In genomic region chr3:149224736-149225594, GRCh38 we compare ENCODE assay signal across 8 cellular contexts. TPM values are rescaled to one million over a fixed set of nuclear protein-coding genes. Genes with fewer than 3 reads are reported as not detected.
A peak's percentile ranks its signal among the peaks of the same experiment; 100 is the strongest.
DNase-seq lines count a peak whose midpoint lies in the region; ATAC-seq and TF ChIP-seq lines count a peak whose summit lies in the region.

No MANE protein-coding gene starts in this region.

- H3K36me3 ChIP-seq in IMR-90 (ENCODE audit: control insufficient read depth, insufficient read depth, low read length): no peaks in the 10 kb centered on the region
- H3K36me3 ChIP-seq in prostate gland: no peaks in the 10 kb centered on the region

- peak overlapping the region; percentile 55 for H3K27ac Mint-ChIP-seq in activated CD4-positive, alpha-beta memory T cell treated with anti-CD3 and anti-CD28 coated beads, Interleukin-2, amount 10 ng/mL, durations not matched to agents 7 days and 5 days

- peak overlapping the region; percentile 94 for H3K18ac ChIP-seq in IMR-90 (ENCODE audit: low read depth, low read length)

- no peak for TF ChIP-seq RAD21 in IMR-90 (IDR thresholded peaks at IDR 0.05; ENCODE audit: low read length)

- no TSS peak for BruUV-seq in IMR-90 (replicated peaks; lab: Mats Ljungman, UMichigan)

- H2AK5ac ChIP-seq in IMR-90 (ENCODE audit: low read depth, low read length): peak overlapping the region; percentile 85

- H4K5ac ChIP-seq in IMR-90 (ENCODE audit: low read depth, low read length): peak overlapping the region; percentile 98

- peak overlapping the region; percentile 76 for H3K56ac ChIP-seq in IMR-90 (ENCODE audit: extremely low read depth, insufficient read depth, low read length)

- POLR2A ChIA-PET in IMR-90 (lab: Charles Lee; ENCODE audit: unreplicated experiment): interaction anchor here (0.6 kb wide), 1 partner anchor 355 kb away, joined by 3 read pairs; no protein-coding TSS in a partner anchor
- POLR2A ChIA-PET in activated CD4-positive, alpha-beta memory T cell treated with anti-CD3 and anti-CD28 coated beads, Interleukin-2, amount 10 ng/mL, durations not matched to agents 7 days and 5 days (lab: Charles Lee): no interaction called here

- H3K9me3 Mint-ChIP-seq in activated CD4-positive, alpha-beta memory T cell treated with anti-CD3 and anti-CD28 coated beads, Interleukin-2, amount 10 ng/mL, durations not matched to agents 7 days and 5 days: no peaks in the 10 kb centered on the region

- intact Hi-C loops in IMR-90 (cut with micrococcal nuclease): no loop called here
- intact Hi-C loops in prostate gland (cut with DNase I): no loop called here

- 0% methylated on average over 1 of the region's 9 CpGs; no CpG with 5 or more reads in 1 of the 2 experiments for WGBS in IMR-90 (ENCODE audit: extremely low coverage in 2 of 2, insufficient read length in 1 of 2), 2 experiments
- 7% methylated on average over 9 of the region's 9 CpGs for WGBS in prostate gland

- H3K4ac ChIP-seq in IMR-90 (ENCODE audit: low read depth, low read length): peak overlapping the region; percentile 95

- H2BK120ac ChIP-seq in IMR-90 (ENCODE audit: low read depth, low read length): peak overlapping the region; percentile 98

- peak overlapping the region; percentile 69 for H3K4me3 Mint-ChIP-seq in activated CD4-positive, alpha-beta memory T cell treated with anti-CD3 and anti-CD28 coated beads, Interleukin-2, amount 10 ng/mL, durations not matched to agents 7 days and 5 days

- peak overlapping the region; percentile 89 to 98 for H4K8ac ChIP-seq in IMR-90 (ENCODE audit: low read depth in 2 of 2, low read length in 2 of 2)

- H3K4me1 Mint-ChIP-seq in activated CD4-positive, alpha-beta memory T cell treated with anti-CD3 and anti-CD28 coated beads, Interleukin-2, amount 10 ng/mL, durations not matched to agents 7 days and 5 days: peaks cover 22% of the 10 kb centered on the region

- H2BK20ac ChIP-seq in IMR-90 (ENCODE audit: low read depth, low read length): peak overlapping the region; percentile 99

- peak overlapping the region; percentile 99 for H2BK15ac ChIP-seq in IMR-90 (ENCODE audit: low read depth, low read length)

- peak overlapping the region; percentile 98 for H2BK5ac ChIP-seq in IMR-90 (ENCODE audit: low read depth, low read length, poor library complexity, severe bottlenecking)

- H3K4me3 ChIP-seq in IMR-90 (ENCODE audit: insufficient read depth, low read depth, low read length): peak overlapping the region; percentile 54
- H3K4me3 ChIP-seq in fibroblast of the aortic adventitia (ENCODE audit: low read depth, low read length): peak overlapping the region; percentile 53
- H3K4me3 ChIP-seq in prostate gland: peak overlapping the region; percentile 20 to 25

- CTCF ChIA-PET in IMR-90 (lab: Yijun Ruan, JAX): interaction anchor here (1.2 kb wide), 1 partner anchor 12 kb away, joined by 4 read pairs; no protein-coding TSS in a partner anchor
- CTCF ChIA-PET in activated CD4-positive, alpha-beta memory T cell treated with anti-CD3 and anti-CD28 coated beads, Interleukin-2, amount 10 ng/mL, durations not matched to agents 7 days and 5 days (lab: Charles Lee): interaction anchor here (0.5 kb wide), 1 partner anchor 43 kb away, joined by 3 read pairs; no protein-coding TSS in a partner anchor

- no peaks in the 10 kb centered on the region for H4K20me1 ChIP-seq in IMR-90 (ENCODE audit: insufficient read depth, low read length)

- peak overlapping the region; percentile 96 for H3K9ac ChIP-seq in IMR-90 (ENCODE audit: low read depth, low read length)

- peak overlapping the region; percentile 97 for H4K91ac ChIP-seq in IMR-90 (ENCODE audit: insufficient read depth, low read depth, low read length)

- peaks cover 3% of the 10 kb centered on the region for H3K27me3 Mint-ChIP-seq in activated CD4-positive, alpha-beta memory T cell treated with anti-CD3 and anti-CD28 coated beads, Interleukin-2, amount 10 ng/mL, durations not matched to agents 7 days and 5 days

- H3K23ac ChIP-seq in IMR-90 (ENCODE audit: low read depth, low read length): peak overlapping the region; percentile 92

- H3K9me1 ChIP-seq in IMR-90 (ENCODE audit: insufficient read depth, low read length): peaks cover 3% of the 10 kb centered on the region; the same call in 1 of the 2 replicates

- H3K4me1 ChIP-seq in IMR-90 (ENCODE audit: control insufficient read depth, insufficient read depth, low read length) (peaks cover 10% of the 10 kb centered on the region), prostate gland (replicated peaks) (no peaks in the 10 kb centered on the region)

- H3K14ac ChIP-seq in IMR-90 (replicated peaks; ENCODE audit: low read depth, low read length): peak overlapping the region; percentile 97

- H3K4me2 ChIP-seq in IMR-90 (ENCODE audit: low read depth, low read length): peak overlapping the region; percentile 74

- in situ Hi-C loops in IMR-90 (cut with MboI; ENCODE audit: low sequenced_read_pairs): no loop called here

- ATAC-seq in GM21576 (IDR thresholded peaks at IDR 0.05; ENCODE audit: unreplicated experiment): peak; percentile 96
- ATAC-seq in IMR-90 (ENCODE audit: low read depth): peak; percentile 94

- dilution Hi-C loops in IMR-90 (cut with HindIII; ENCODE audit: low sequenced_read_pairs, unreplicated experiment): no loop called here

- TF ChIP-seq CTCF in GM10266 (IDR thresholded peaks at IDR 0.05; ENCODE audit: control insufficient read depth, insufficient read depth, low read depth, missing control alignments) (no peak), IMR-90 (conservative IDR thresholded peaks at IDR 0.05; ENCODE audit: low read depth, low read length) (no peak), fibroblast of the aortic adventitia (IDR thresholded peaks at IDR 0.05; ENCODE audit: insufficient read depth, low read length) (no peak), prostate gland (IDR thresholded peaks at IDR 0.05) (no peak)

- H3K27ac ChIP-seq in IMR-90 (ENCODE audit: insufficient read depth, low read length) (peak overlapping the region; percentile 97), prostate gland (peak overlapping the region; percentile 49 to 50)

- H3K79me1 ChIP-seq in IMR-90 (ENCODE audit: low read depth in 1 of 2, low read length in 2 of 2): no peaks in the 10 kb centered on the region

- H2AFZ ChIP-seq in IMR-90 (replicated peaks; ENCODE audit: low read length, poor library complexity): peak overlapping the region; percentile 88

- DNase-seq in GM10266 (ENCODE audit: extremely low spot score) (peak; percentile 50), IMR-90 (peak; percentile 92), fibroblast of the aortic adventitia (ENCODE audit: low read depth) (peak; percentile 85), prostate gland (ENCODE audit: low spot score) (peak; percentile 19), NCI-H1048 (lab: John Stamatoyannopoulos, UW) (no peak), NCI-H748 treated with DMSO at 0.1 percent for 48 hours (lab: John Stamatoyannopoulos, UW) (no peak)
- peak; percentile 31 for DNase-seq in activated CD4-positive, alpha-beta memory T cell treated with anti-CD3 and anti-CD28 coated beads, Interleukin-2, amount 10 ng/mL, durations not matched to agents 7 days and 5 days

- peak overlapping the region; percentile 89 for H2AK9ac ChIP-seq in IMR-90 (replicated peaks; ENCODE audit: low read depth, low read length, poor library complexity)

- H3K36me3 Mint-ChIP-seq in activated CD4-positive, alpha-beta memory T cell treated with anti-CD3 and anti-CD28 coated beads, Interleukin-2, amount 10 ng/mL, durations not matched to agents 7 days and 5 days (ENCODE audit: low read depth): no peaks in the 10 kb centered on the region

- no peaks in the 10 kb centered on the region for H3K27me3 ChIP-seq in IMR-90 (ENCODE audit: control insufficient read depth, insufficient read depth, low read length)
- no peaks in the 10 kb centered on the region for H3K27me3 ChIP-seq in prostate gland (replicated peaks; ENCODE audit: insufficient read depth)

- TF ChIP-seq POLR2A in IMR-90 (IDR thresholded peaks at IDR 0.05; ENCODE audit: low read depth, low read length) (peak; percentile 22; the same call in 1 of the 2 replicates), prostate gland (IDR thresholded peaks at IDR 0.05) (no peak)

- peaks cover 2% of the 10 kb centered on the region; the same call in 1 of the 2 replicates for H3K9me3 ChIP-seq in IMR-90 (ENCODE audit: control insufficient read depth, insufficient read depth, low read length)
- no peaks in the 10 kb centered on the region for H3K9me3 ChIP-seq in prostate gland

TF ChIP-seq in IMR-90, 13 proteins besides CTCF, POLR2A, EP300 and RAD21 (continues in another document):
- TF ChIP-seq FOS (IDR thresholded peaks at IDR 0.05; ENCODE audit: low read depth, low read length) (peak; percentile 42; the same call in 1 of the 2 replicates), CEBPB (IDR thresholded peaks at IDR 0.05; ENCODE audit: low read depth, low read length) (peak; percentile 95), RFX5 (IDR thresholded peaks at IDR 0.05; ENCODE audit: low read depth, low read length) (no peak), RCOR1 (IDR thresholded peaks at IDR 0.05; ENCODE audit: insufficient replicate concordance, low read length) (no peak), BHLHE40 (IDR thresholded peaks at IDR 0.05; ENCODE audit: low read depth, low read length) (peak; percentile 51), MAFK (IDR thresholded peaks at IDR 0.05; ENCODE audit: low read depth, low read length) (no peak), ELK1 (IDR thresholded peaks at IDR 0.05; ENCODE audit: borderline replicate concordance, low read depth, low read length) (no peak), CHD1 (IDR thresholded peaks at IDR 0.05; ENCODE audit: low read depth, low read length) (no peak), MXI1 (IDR thresholded peaks at IDR 0.05; ENCODE audit: borderline replicate concordance, low read depth, low read length) (peak; percentile 63; the same call in 1 of the 2 replicates), NFE2L2 (IDR thresholded peaks at IDR 0.05; ENCODE audit: low read depth, low read length) (peak; percentile 81)

RNA-seq across cellular contexts. Expression of gene CP, which starts 3.3 kb away (rescaled TPM):
- total RNA-seq in IMR-90 (2012; rRNA removed) (0.28 TPM in 1 of 2 replicates, not detected in the other), fibroblast of the aortic adventitia (ENCODE audit: low replicate concordance) (1.2 TPM in 1 of 2 replicates, not detected in the other), prostate gland (10 to 100 TPM; 15.2 to 32.6 TPM)
- polyA plus RNA-seq in IMR-90 (2012; rRNA removed): not detected in 2 replicates
- not detected in 2 replicates for polyA plus RNA-seq in IMR-90 (2012; cell fraction: cytosol; rRNA removed)
- polyA plus RNA-seq in IMR-90 (2012; cell fraction: nucleus; rRNA removed; ENCODE audit: low replicate concordance): 0.07 TPM in 1 of 2 replicates, not detected in the other
- total RNA-seq in activated CD4-positive, alpha-beta memory T cell treated with anti-CD3 and anti-CD28 coated beads, Interleukin-2, amount 10 ng/mL, durations not matched to agents 7 days and 5 days: not detected

Comparison
In these comparisons a context has a peak if more than half of its experiments do, and no peak if none do; other contexts are left out.
1. DNase-seq: peak in GM10266 (single experiment), IMR-90 (single experiment), activated CD4-positive, alpha-beta memory T cell treated with anti-CD3 and anti-CD28 coated beads, Interleukin-2, amount 10 ng/mL, durations not matched to agents 7 days and 5 days (single experiment), fibroblast of the aortic adventitia (single experiment) and prostate gland (single experiment); none in NCI-H1048 (single experiment) and NCI-H748 treated with DMSO at 0.1 percent for 48 hours (single experiment).
2. Peak in every context shown above with its lines, with median percentiles within 50 percentile points of each other: H3K4me3 ChIP-seq.